8 cellular contexts compared by ENCODE assay signal in genomic region chr3:142447308-142447851, GRCh38. TPM values are rescaled to one million over a fixed set of nuclear protein-coding genes. Genes with fewer than 3 reads are reported as not detected.
DNase-seq lines count a peak whose midpoint lies in the region; ATAC-seq and TF ChIP-seq lines count a peak whose summit lies in the region.

No MANE protein-coding gene starts in this region.

- peak; percentile 36 for ATAC-seq in GM21717 (IDR thresholded peaks at IDR 0.05; ENCODE audit: unreplicated experiment)

- H3K9me3 Mint-ChIP-seq in brain, result peaks cover 8 to 17% (median 11%) of the 10 kb centered on the region in 5 experiments

- peaks cover 10% of the 10 kb centered on the region for H3K27me3 Mint-ChIP-seq in brain

- peak overlapping the region; percentile 98 to 100 (median 99) for H3K27ac Mint-ChIP-seq in brain

- H3K4me1 ChIP-seq in iPS-15b (ENCODE audit: control insufficient read depth, insufficient read depth, low read length) (peaks cover 4% of the 10 kb centered on the region), skeletal muscle tissue (ENCODE audit: control insufficient read depth in 3 of 3, insufficient read depth in 3 of 3, low read length in 3 of 3) (peaks cover 12 to 23% (median 17%) of the 10 kb centered on the region in 3 donors)

- H3K36me3 ChIP-seq in KOPT-K1 (ENCODE audit: insufficient read depth, low read length), result peaks cover 27% of the 10 kb centered on the region
- no peaks in the 10 kb centered on the region for H3K36me3 ChIP-seq in iPS-15b (ENCODE audit: control insufficient read depth, insufficient read depth, low read length)
- peaks cover 0 to 3% (median 3%) of the 10 kb centered on the region in 3 donors for H3K36me3 ChIP-seq in skeletal muscle tissue (ENCODE audit: control insufficient read depth in 3 of 3, insufficient read depth in 3 of 3, low read length in 3 of 3)

- H3K4me1 Mint-ChIP-seq in brain, result peaks cover 50% of the 10 kb centered on the region

- TF ChIP-seq CTCF in brain (conservative IDR thresholded peaks at IDR 0.05), result no peak

- DNase-seq in EH (ENCODE audit: low read depth), result peak; percentile 64
- peak; percentile 71 for DNase-seq in UCSD-AML1 (lab: John Stamatoyannopoulos, UW; ENCODE audit: unreplicated experiment)
- no peak for DNase-seq in ecto neural progenitor cell (ENCODE audit: low spot score)

- H3K4me3 ChIP-seq in iPS-15b (ENCODE audit: low read depth, low read length) (peak overlapping the region; percentile 96), skeletal muscle tissue (ENCODE audit: low read length in 3 of 3) (peak overlapping the region; percentile 99)

- H3K36me3 Mint-ChIP-seq in brain, result peaks cover 33% of the 10 kb centered on the region

- H3K9me3 ChIP-seq in KOPT-K1 (ENCODE audit: insufficient read depth, low read length, poor library complexity, severe bottlenecking), result peaks cover 6% of the 10 kb centered on the region
- no peaks in the 10 kb centered on the region for H3K9me3 ChIP-seq in iPS-15b (ENCODE audit: control insufficient read depth, insufficient read depth, low read length)
- H3K9me3 ChIP-seq in skeletal muscle tissue (ENCODE audit: control insufficient read depth in 3 of 3, low read length in 3 of 3), result no peaks in the 10 kb centered on the region

- H3K27ac ChIP-seq in KOPT-K1 (ENCODE audit: low read depth, low read length, poor library complexity, severe bottlenecking) (peak overlapping the region; percentile 92), skeletal muscle tissue (ENCODE audit: low read depth, low read length) (peak overlapping the region; percentile 99)

- no peaks in the 10 kb centered on the region for H3K27me3 ChIP-seq in iPS-15b (ENCODE audit: control insufficient read depth, insufficient read depth, low read length)
- H3K27me3 ChIP-seq in skeletal muscle tissue (ENCODE audit: control insufficient read depth in 3 of 3, insufficient read depth in 3 of 3, low read length in 3 of 3), result no peaks in the 10 kb centered on the region

- peak overlapping the region; percentile 95 for H3K9ac ChIP-seq in iPS-15b (ENCODE audit: low read depth, low read length)
- H3K9ac ChIP-seq in skeletal muscle tissue (ENCODE audit: low read depth in 1 of 3, low read length in 3 of 3), result peak overlapping the region; percentile 100

- H3K4me3 Mint-ChIP-seq in brain, result peak overlapping the region; percentile 96 to 100 (median 99)

RNA-seq across cellular contexts. Expression of gene XRN1, which starts 0.5 kb away (rescaled TPM):
- polyA plus RNA-seq in brain (ENCODE audit: insufficient read depth, low read depth, low replicate concordance), result 2.7 TPM
- total RNA-seq in skeletal muscle tissue, result 37.6 TPM
